12 cellular contexts compared by ENCODE assay signal in genomic region chr1:204088596-204088995, GRCh38. TPM values are rescaled to one million over a fixed set of nuclear protein-coding genes. Genes with fewer than 3 reads are reported as not detected.
DNase-seq lines count a peak whose midpoint lies in the region; ATAC-seq and TF ChIP-seq lines count a peak whose summit lies in the region.
"Had no signal": no experiment of that assay in that cellular context is flagged by ENCODE, and none has a peak within 500 bp of the region (broad histone marks: within the 10 kb centered on the region; RNA-seq: fewer than 3 reads in every experiment).

No MANE protein-coding gene starts in this region.

- peak overlapping the region in 1 of 7 donors; percentile 38 for H3K4me3 Mint-ChIP-seq in CD8-positive, alpha-beta memory T cell
- no peak overlapping the region for H3K4me3 Mint-ChIP-seq in CD4-positive, alpha-beta T cell
- no peak overlapping the region for H3K4me3 Mint-ChIP-seq in T-helper 2 cell treated with Interferon-gamma antibody and Interleukin-4, amounts not matched to agents 5 μg/mL and 100 μg/mL, for 36 hours

- DNase-seq in CD8-positive, alpha-beta memory T cell = no peak
- DNase-seq in body of pancreas (no peak), right lobe of liver (no peak), gastrocnemius medialis (no peak), NOMO-1 treated with dmso at 0.1 percent for 144 hours (lab: John Stamatoyannopoulos, UW; ENCODE audit: unreplicated experiment) (no peak)
- no peak for DNase-seq in CD4-positive, alpha-beta T cell
- DNase-seq in T-helper 2 cell treated with Interferon-gamma antibody and Interleukin-4, amounts not matched to agents 5 μg/mL and 100 μg/mL, for 36 hours (ENCODE audit: low spot score) = no peak
- DNase-seq in activated CD4-positive, alpha-beta T cell treated with anti-CD3 and anti-CD28 coated beads for 1 hour = no peak
- DNase-seq: activated effector memory CD4-positive, alpha-beta T cell treated with Interleukin-2 at 50 U/mL for 16 hours; NCI-H774; stimulated activated naive CD4-positive, alpha-beta T cell had no signal

- TF ChIP-seq CTCF in body of pancreas (IDR thresholded peaks at IDR 0.05) (no peak), right lobe of liver (IDR thresholded peaks at IDR 0.05) (no peak), gastrocnemius medialis (IDR thresholded peaks at IDR 0.05 in 4 of 5, conservative IDR thresholded peaks at IDR 0.05 in 1 of 5) (no peak)
- no peak for TF ChIP-seq CTCF in CD4-positive, alpha-beta T cell (IDR thresholded peaks at IDR 0.05)

- POLR2A ChIA-PET in CD8-positive, alpha-beta memory T cell (lab: Charles Lee) = no interaction called here
- POLR2A ChIA-PET in CD4-positive, alpha-beta T cell (lab: Charles Lee) = no interaction called here

- no peaks in the 10 kb centered on the region for H3K36me3 ChIP-seq in CD8-positive, alpha-beta memory T cell (ENCODE audit: insufficient read depth, low read length)
- H3K36me3 ChIP-seq in body of pancreas (replicated peaks in 1 of 2; ENCODE audit: insufficient read depth in 1 of 2, low read depth in 2 of 2) (no peaks in the 10 kb centered on the region), right lobe of liver (no peaks in the 10 kb centered on the region), gastrocnemius medialis (no peaks in the 10 kb centered on the region)

- H3K36me3 Mint-ChIP-seq in CD8-positive, alpha-beta memory T cell = no peaks in the 10 kb centered on the region
- no peaks in the 10 kb centered on the region for H3K36me3 Mint-ChIP-seq in CD4-positive, alpha-beta T cell (ENCODE audit: low read depth)
- no peaks in the 10 kb centered on the region for H3K36me3 Mint-ChIP-seq in T-helper 2 cell treated with Interferon-gamma antibody and Interleukin-4, amounts not matched to agents 5 μg/mL and 100 μg/mL, for 36 hours (ENCODE audit: low read depth)

- peak overlapping the region in 6 of 8 donors; percentile 5 to 89 (median 46) for H3K27ac Mint-ChIP-seq in CD8-positive, alpha-beta memory T cell
- no peak overlapping the region for H3K27ac Mint-ChIP-seq in CD4-positive, alpha-beta T cell
- H3K27ac Mint-ChIP-seq in T-helper 2 cell treated with Interferon-gamma antibody and Interleukin-4, amounts not matched to agents 5 μg/mL and 100 μg/mL, for 36 hours = no peak overlapping the region

- H3K4me1 Mint-ChIP-seq in CD8-positive, alpha-beta memory T cell = peaks cover 22 to 48% (median 34%) of the 10 kb centered on the region in 3 donors
- H3K4me1 Mint-ChIP-seq in CD4-positive, alpha-beta T cell (ENCODE audit: low read depth) = no peaks in the 10 kb centered on the region
- no peaks in the 10 kb centered on the region for H3K4me1 Mint-ChIP-seq in T-helper 2 cell treated with Interferon-gamma antibody and Interleukin-4, amounts not matched to agents 5 μg/mL and 100 μg/mL, for 36 hours (ENCODE audit: low read depth)

- ATAC-seq in body of pancreas (no peak), right lobe of liver (no peak), gastrocnemius medialis (peak in 1 of 2 donors; percentile 6)
- no peak for ATAC-seq in CD4-positive, alpha-beta T cell (ENCODE audit: poor library complexity)
- ATAC-seq: SK-N-SH treated with all-trans-retinoic acid at 6 μM for 48 hours had no signal

- H3K4me3 ChIP-seq in CD8-positive, alpha-beta memory T cell (ENCODE audit: low read length) = no peak overlapping the region
- H3K4me3 ChIP-seq in body of pancreas = no peak overlapping the region
- H3K4me3 ChIP-seq in right lobe of liver = no peak overlapping the region
- H3K4me3 ChIP-seq in gastrocnemius medialis = peak overlapping the region; percentile 34 to 43 (median 38)

- H3K27me3 ChIP-seq in CD8-positive, alpha-beta memory T cell (ENCODE audit: insufficient read depth, low read length, poor library complexity, severe bottlenecking) = no peaks in the 10 kb centered on the region
- H3K27me3 ChIP-seq in body of pancreas = no peaks in the 10 kb centered on the region
- no peaks in the 10 kb centered on the region for H3K27me3 ChIP-seq in right lobe of liver
- no peaks in the 10 kb centered on the region for H3K27me3 ChIP-seq in gastrocnemius medialis
- H3K27me3 ChIP-seq in CD4-positive, alpha-beta T cell (ENCODE audit: control insufficient read depth, insufficient read depth, low read length) = no peaks in the 10 kb centered on the region

- H3K9me3 ChIP-seq in CD8-positive, alpha-beta memory T cell (ENCODE audit: low read length) = no peaks in the 10 kb centered on the region
- H3K9me3 ChIP-seq in body of pancreas (no peaks in the 10 kb centered on the region), right lobe of liver (no peaks in the 10 kb centered on the region), gastrocnemius medialis (no peaks in the 10 kb centered on the region)
- no peaks in the 10 kb centered on the region for H3K9me3 ChIP-seq in CD4-positive, alpha-beta T cell (ENCODE audit: control insufficient read depth, low read length)

- CTCF ChIA-PET in CD8-positive, alpha-beta memory T cell (lab: Charles Lee) = no interaction called here
- CTCF ChIA-PET in CD4-positive, alpha-beta T cell (lab: Charles Lee) = interaction anchor here (0.6 kb wide), 1 partner anchor 709 kb away, joined by 3 read pairs; no protein-coding TSS in a partner anchor

- 62 to 78% methylated on average over 6 to 8 of the region's 8 CpGs for WGBS in body of pancreas, 2 donors
- WGBS in right lobe of liver (ENCODE audit: insufficient coverage, low coverage, low lambda C conversion rate, missing lambda C conversion rate) = 54% methylated on average over 6 of the region's 8 CpGs

- no peaks in the 10 kb centered on the region for H3K4me1 ChIP-seq in CD8-positive, alpha-beta memory T cell (ENCODE audit: insufficient read depth, low read length)
- H3K4me1 ChIP-seq in body of pancreas = peaks cover 96% of the 10 kb centered on the region
- peaks cover 0 to 56% (median 25%) of the 10 kb centered on the region in 4 donors for H3K4me1 ChIP-seq in right lobe of liver
- peaks cover 95 to 99% of the 10 kb centered on the region in 2 donors for H3K4me1 ChIP-seq in gastrocnemius medialis

- TF ChIP-seq POLR2A in body of pancreas (IDR thresholded peaks at IDR 0.05) (no peak), right lobe of liver (IDR thresholded peaks at IDR 0.05) (no peak), gastrocnemius medialis (IDR thresholded peaks at IDR 0.05) (no peak)

- in situ Hi-C loops in gastrocnemius medialis (cut with MboI; ENCODE audit: low sequenced_read_pairs in 4 of 4) = no loop called here

- H3K27ac ChIP-seq in CD8-positive, alpha-beta memory T cell (ENCODE audit: low read depth, low read length) = no peak overlapping the region
- H3K27ac ChIP-seq in body of pancreas (peak overlapping the region; percentile 45 to 91 (median 81)), right lobe of liver (peak overlapping the region; percentile 3 to 72 (median 43)), gastrocnemius medialis (peak overlapping the region; percentile 85 to 94 (median 92))
- no peak overlapping the region for H3K27ac ChIP-seq in CD4-positive, alpha-beta T cell (ENCODE audit: low read depth, low read length)

- intact Hi-C loops in body of pancreas (cut with DNase I) (no loop called here), right lobe of liver (cut with DNase I) (no loop called here), gastrocnemius medialis (cut with DNase I; ENCODE audit: low total_unique reads) (loop anchor here (10.0 kb wide), 1 partner anchor 1054 kb away; no protein-coding TSS in a partner anchor)
- intact Hi-C loops in CD4-positive, alpha-beta T cell (cut with DNase I, micrococcal nuclease) = no loop called here

- no peaks in the 10 kb centered on the region for H3K9me3 Mint-ChIP-seq in CD8-positive, alpha-beta memory T cell
- no peaks in the 10 kb centered on the region for H3K9me3 Mint-ChIP-seq in CD4-positive, alpha-beta T cell
- H3K9me3 Mint-ChIP-seq in T-helper 2 cell treated with Interferon-gamma antibody and Interleukin-4, amounts not matched to agents 5 μg/mL and 100 μg/mL, for 36 hours = no peaks in the 10 kb centered on the region

- peaks cover 0 to 3% of the 10 kb centered on the region in 2 donors for H3K27me3 Mint-ChIP-seq in CD8-positive, alpha-beta memory T cell
- H3K27me3 Mint-ChIP-seq in CD4-positive, alpha-beta T cell = no peaks in the 10 kb centered on the region
- no peaks in the 10 kb centered on the region for H3K27me3 Mint-ChIP-seq in T-helper 2 cell treated with Interferon-gamma antibody and Interleukin-4, amounts not matched to agents 5 μg/mL and 100 μg/mL, for 36 hours (ENCODE audit: low read depth)

RNA-seq across cellular contexts. Expression of gene SOX13, which starts 15.7 kb away (rescaled TPM):
- total RNA-seq in CD8-positive, alpha-beta memory T cell = 1 to 10 TPM; 3.1 TPM
- polyA plus RNA-seq in CD8-positive, alpha-beta memory T cell = 5.5 TPM
- total RNA-seq in body of pancreas = 10 to 100 TPM; 29.6 to 37.2 TPM
- total RNA-seq in right lobe of liver = 10 to 100 TPM; 12.5 to 29.1 (median 17.1) TPM
- total RNA-seq in gastrocnemius medialis = 10 to 100 TPM; 15.6 to 31.1 (median 16.3) TPM
- 1 to 10 TPM; 1.8 to 1.9 TPM for total RNA-seq in CD4-positive, alpha-beta T cell

Comparison
In these comparisons a context has a peak if more than half of its experiments do, and no peak if none do; other contexts are left out.
1. H3K27ac ChIP-seq: peak in body of pancreas (4 of 4), right lobe of liver (3 of 3) and gastrocnemius medialis (4 of 4); none in CD8-positive, alpha-beta memory T cell (single experiment) and CD4-positive, alpha-beta T cell (single experiment).
2. H3K4me3 ChIP-seq: peak in gastrocnemius medialis (4 of 4); none in CD8-positive, alpha-beta memory T cell (single experiment), body of pancreas (0 of 2) and right lobe of liver (0 of 3).
3. H3K27ac Mint-ChIP-seq: peak in CD8-positive, alpha-beta memory T cell (6 of 8); none in CD4-positive, alpha-beta T cell (single experiment) and T-helper 2 cell treated with Interferon-gamma antibody and Interleukin-4, amounts not matched to agents 5 μg/mL and 100 μg/mL, for 36 hours (single experiment).